28 cellular contexts compared by ENCODE assay signal in the genomic region with DNA sequence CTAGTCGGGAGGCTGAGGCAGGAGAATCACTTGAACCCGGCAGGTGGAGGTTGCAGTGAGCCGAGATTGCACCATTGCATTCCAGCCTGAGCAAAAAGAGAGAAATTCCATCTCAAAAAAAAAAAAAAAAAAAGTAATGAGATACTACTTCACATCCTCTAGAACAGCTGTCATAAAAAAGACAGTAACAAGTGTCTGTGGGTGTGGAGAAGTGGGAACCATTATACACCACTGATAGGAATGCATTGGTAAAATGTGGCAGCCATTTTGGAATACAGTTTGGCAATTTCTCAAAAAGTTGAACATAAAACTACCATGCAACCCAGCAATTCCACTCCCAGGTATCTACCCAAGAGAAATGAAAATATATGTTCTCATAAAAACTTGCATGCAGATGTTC.
A peak's percentile ranks its signal among the peaks of the same experiment; 100 is the strongest.
DNase-seq lines count a peak whose midpoint lies in the region; ATAC-seq, FAIRE-seq and TF ChIP-seq lines count a peak whose summit lies in the region.
"Had no signal": no experiment of that assay in that cellular context is flagged by ENCODE, and none has a peak within 500 bp of the region (broad histone marks: within the 10 kb centered on the region; RNA-seq: fewer than 3 reads in every experiment).

No MANE protein-coding gene starts in this region.

- H3K9me3 ChIP-seq in Loucy (ENCODE audit: insufficient read depth, low read depth, low read length) (no peaks in the 10 kb centered on the region), H1 (ENCODE audit: insufficient read depth in 2 of 2, low read depth in 1 of 2, low read length in 1 of 2) (no peaks in the 10 kb centered on the region), trophoblast cell (ENCODE audit: insufficient read depth, low read depth, low read length) (no peaks in the 10 kb centered on the region)
- H3K9me3 ChIP-seq: BE2C, BLaER1 had no signal

- no peak overlapping the region for H4K12ac ChIP-seq in trophoblast cell (ENCODE audit: low read depth, low read length)

- FAIRE-seq in H1 (lab: Jason Lieb, UNC), result peak; percentile 36
- FAIRE-seq: A204.1, GM12878, GM12892, GM18507 had no signal

- H3K27me3 ChIP-seq in Loucy (ENCODE audit: insufficient read depth, low read length, poor library complexity, severe bottlenecking), result no peaks in the 10 kb centered on the region
- peaks cover 0 to 4% (median under 1%) of the 10 kb centered on the region in 4 experiments; a peak in 3 of 7 replicates for H3K27me3 ChIP-seq in H1 (replicated peaks in 1 of 4; ENCODE audit: control insufficient read depth in 3 of 4, extremely low read depth in 1 of 4, insufficient read depth in 3 of 4, low read length in 3 of 4)
- H3K27me3 ChIP-seq in trophoblast cell (ENCODE audit: insufficient read depth, low read length), result no peaks in the 10 kb centered on the region
- H3K27me3 ChIP-seq: BE2C, BLaER1 had no signal

- H3K4me1 Mint-ChIP-seq in T-helper 2 cell treated with Interferon-gamma antibody and Interleukin-4, amounts not matched to agents 5 μg/mL and 100 μg/mL, for 36 hours (ENCODE audit: low read depth), result no peaks in the 10 kb centered on the region
- H3K4me1 Mint-ChIP-seq in activated CD4-positive, alpha-beta memory T cell treated with anti-CD3 and anti-CD28 coated beads, Interleukin-2, amount 10 ng/mL, durations not matched to agents 7 days and 5 days, result no peaks in the 10 kb centered on the region
- H3K4me1 Mint-ChIP-seq: CD14-positive monocyte; CD4-positive, alpha-beta memory T cell; CD4-positive, CD25-positive, alpha-beta regulatory T cell; CD8-positive, alpha-beta memory T cell had no signal

- H4K8ac ChIP-seq in H1 (ENCODE audit: extremely low read depth, insufficient read depth, low read length) (no peak overlapping the region), trophoblast cell (ENCODE audit: low read depth, low read length) (no peak overlapping the region)

- no peaks in the 10 kb centered on the region for H3K36me3 Mint-ChIP-seq in T-helper 2 cell treated with Interferon-gamma antibody and Interleukin-4, amounts not matched to agents 5 μg/mL and 100 μg/mL, for 36 hours (ENCODE audit: low read depth)
- H3K36me3 Mint-ChIP-seq in activated CD4-positive, alpha-beta memory T cell treated with anti-CD3 and anti-CD28 coated beads, Interleukin-2, amount 10 ng/mL, durations not matched to agents 7 days and 5 days (ENCODE audit: low read depth), result no peaks in the 10 kb centered on the region
- H3K36me3 Mint-ChIP-seq: CD14-positive monocyte; CD4-positive, alpha-beta memory T cell; CD4-positive, CD25-positive, alpha-beta regulatory T cell had no signal

- H3K27ac ChIP-seq in H1 (ENCODE audit: low read depth, low read length) (no peak overlapping the region), trophoblast cell (ENCODE audit: low read depth, low read length) (no peak overlapping the region)
- H3K27ac ChIP-seq: BLaER1 had no signal

- H3K79me2 ChIP-seq in Loucy (ENCODE audit: insufficient read depth, low read length), result no peaks in the 10 kb centered on the region
- H3K79me2 ChIP-seq in H1 (ENCODE audit: control insufficient read depth in 1 of 2, insufficient read depth in 2 of 2, low read length in 2 of 2), result no peaks in the 10 kb centered on the region
- no peaks in the 10 kb centered on the region for H3K79me2 ChIP-seq in trophoblast cell (ENCODE audit: control insufficient read depth, insufficient read depth, low read length, poor library complexity)

- CTCF ChIA-PET in H1 (lab: Charles Lee; ENCODE audit: partially characterized antibody), result no interaction called here
- CTCF ChIA-PET in activated CD4-positive, alpha-beta memory T cell treated with anti-CD3 and anti-CD28 coated beads, Interleukin-2, amount 10 ng/mL, durations not matched to agents 7 days and 5 days (lab: Charles Lee), result interaction anchor here (1.0 kb wide), 1 partner anchor 192 kb away, joined by 3 read pairs; a partner anchor contains a TSS

- no peak for TF ChIP-seq EP300 in H1 (IDR thresholded peaks at IDR 0.05; ENCODE audit: borderline replicate concordance in 1 of 2, low read depth in 2 of 2, low read length in 2 of 2)

- no peaks in the 10 kb centered on the region for H3K9me3 Mint-ChIP-seq in T-helper 2 cell treated with Interferon-gamma antibody and Interleukin-4, amounts not matched to agents 5 μg/mL and 100 μg/mL, for 36 hours
- H3K9me3 Mint-ChIP-seq in activated CD4-positive, alpha-beta memory T cell treated with anti-CD3 and anti-CD28 coated beads, Interleukin-2, amount 10 ng/mL, durations not matched to agents 7 days and 5 days, result no peaks in the 10 kb centered on the region

- H3K27ac Mint-ChIP-seq in T-helper 2 cell treated with Interferon-gamma antibody and Interleukin-4, amounts not matched to agents 5 μg/mL and 100 μg/mL, for 36 hours, result no peak overlapping the region
- H3K27ac Mint-ChIP-seq in activated CD4-positive, alpha-beta memory T cell treated with anti-CD3 and anti-CD28 coated beads, Interleukin-2, amount 10 ng/mL, durations not matched to agents 7 days and 5 days, result no peak overlapping the region
- H3K27ac Mint-ChIP-seq: CD14-positive monocyte; CD4-positive, alpha-beta memory T cell; CD4-positive, CD25-positive, alpha-beta regulatory T cell; CD8-positive, alpha-beta memory T cell had no signal

- no peak overlapping the region for H2BK12ac ChIP-seq in H1 (ENCODE audit: low read depth, low read length)
- H2BK12ac ChIP-seq in trophoblast cell (ENCODE audit: low read length), result no peak overlapping the region

- no peak overlapping the region for H3K4ac ChIP-seq in H1 (replicated peaks; ENCODE audit: insufficient read length, low read depth, low read length)
- no peak overlapping the region for H3K4ac ChIP-seq in trophoblast cell (ENCODE audit: low read depth, low read length)

- no peak for ATAC-seq in activated CD4-positive, CD25-positive, alpha-beta regulatory T cell treated with anti-CD3 and anti-CD28 coated beads, Interleukin-2, amount 50 U/mL, for 24 hours
- ATAC-seq in left colon, result no peak
- ATAC-seq: GM12878 had no signal

- no peak overlapping the region for H2BK15ac ChIP-seq in H1 (ENCODE audit: low read length)

- no peak for TF ChIP-seq POLR2A in H1 (IDR thresholded peaks at IDR 0.05; ENCODE audit: control extremely low read depth in 1 of 2, low read depth in 2 of 2, low read length in 2 of 2)

- no peak overlapping the region for H4K91ac ChIP-seq in H1 (replicated peaks; ENCODE audit: insufficient read length, low read length)
- no peak overlapping the region for H4K91ac ChIP-seq in trophoblast cell (ENCODE audit: low read depth, low read length)

- H3K4me2 ChIP-seq in Loucy (ENCODE audit: low read depth, low read length, poor library complexity, severe bottlenecking), result peak overlapping the region; percentile 23
- no peak overlapping the region for H3K4me2 ChIP-seq in H1 (ENCODE audit: insufficient read depth in 1 of 2, low read depth in 2 of 2, low read length in 2 of 2)
- no peak overlapping the region for H3K4me2 ChIP-seq in trophoblast cell (ENCODE audit: low read length)
- H3K4me2 ChIP-seq: BLaER1 had no signal

- H3K27me3 Mint-ChIP-seq in T-helper 2 cell treated with Interferon-gamma antibody and Interleukin-4, amounts not matched to agents 5 μg/mL and 100 μg/mL, for 36 hours (ENCODE audit: low read depth), result no peaks in the 10 kb centered on the region
- H3K27me3 Mint-ChIP-seq in activated CD4-positive, alpha-beta memory T cell treated with anti-CD3 and anti-CD28 coated beads, Interleukin-2, amount 10 ng/mL, durations not matched to agents 7 days and 5 days, result peaks cover 6% of the 10 kb centered on the region
- H3K27me3 Mint-ChIP-seq: CD4-positive, CD25-positive, alpha-beta regulatory T cell had no signal

- H3K36me3 ChIP-seq in Loucy (ENCODE audit: insufficient read depth, low read length) (no peaks in the 10 kb centered on the region), H1 (ENCODE audit: control insufficient read depth in 2 of 4, insufficient read depth in 4 of 4, low read length in 3 of 4) (peaks cover 0 to 8% (median 0%) of the 10 kb centered on the region in 4 experiments; a peak in 3 of 8 replicates), trophoblast cell (ENCODE audit: control insufficient read depth in 1 of 2, insufficient read depth in 2 of 2, low read length in 2 of 2) (peaks cover 10 to 14% of the 10 kb centered on the region in 2 experiments)
- H3K36me3 ChIP-seq: BE2C, BLaER1 had no signal

- H2BK120ac ChIP-seq in H1 (replicated peaks; ENCODE audit: low read depth, low read length) (no peak overlapping the region), trophoblast cell (ENCODE audit: insufficient read depth, low read length, poor library complexity) (no peak overlapping the region)

- POLR2A ChIA-PET in H1 (lab: Charles Lee; ENCODE audit: partially characterized antibody), result interaction anchor here (0.6 kb wide), 1 partner anchor 143 kb away, joined by 3 read pairs; no protein-coding TSS in a partner anchor
- POLR2A ChIA-PET in activated CD4-positive, alpha-beta memory T cell treated with anti-CD3 and anti-CD28 coated beads, Interleukin-2, amount 10 ng/mL, durations not matched to agents 7 days and 5 days (lab: Charles Lee), result no interaction called here

- no peaks in the 10 kb centered on the region for H3K23me2 ChIP-seq in H1 (ENCODE audit: low read depth, low read length)

- H3K14ac ChIP-seq in H1 (ENCODE audit: insufficient read length) (no peak overlapping the region), trophoblast cell (ENCODE audit: low read length) (no peak overlapping the region)

- no peak overlapping the region for H4K5ac ChIP-seq in H1 (ENCODE audit: insufficient read length, low read depth, low read length)

- H2AFZ ChIP-seq in Loucy (ENCODE audit: low read length) (no peak overlapping the region), H1 (ENCODE audit: low read length) (no peak overlapping the region), trophoblast cell (ENCODE audit: insufficient read depth, low read length, poor library complexity) (no peak overlapping the region)

- no peak for TF ChIP-seq RAD21 in H1 (IDR thresholded peaks at IDR 0.05 in 1 of 2, conservative IDR thresholded peaks at IDR 0.05 in 1 of 2; ENCODE audit: low read depth in 2 of 2, low read length in 2 of 2)

- H3K79me1 ChIP-seq in H1 (ENCODE audit: low read depth, low read length), result no peaks in the 10 kb centered on the region
- peaks cover 4% of the 10 kb centered on the region for H3K79me1 ChIP-seq in trophoblast cell (ENCODE audit: low read length)

- H3K9ac ChIP-seq in Loucy (ENCODE audit: low read depth, low read length, poor library complexity, severe bottlenecking) (no peak overlapping the region), H1 (replicated peaks in 1 of 4; ENCODE audit: extremely low read depth in 1 of 4, low read depth in 3 of 4, low read length in 3 of 4) (no peak overlapping the region), trophoblast cell (ENCODE audit: low read length) (no peak overlapping the region)
- H3K9ac ChIP-seq: BLaER1 had no signal

- WGBS in H1 (ENCODE audit: extremely low coverage in 1 of 2, insufficient coverage in 1 of 2, insufficient read length in 1 of 2, insufficient replicate concordance in 2 of 2, low coverage in 1 of 2, low lambda C conversion rate in 2 of 2, missing lambda C conversion rate in 1 of 2), 2 experiments, result 83% methylated on average over 3 of the region's 3 CpGs; no CpG with 5 or more reads in 1 of the 2 experiments
- no CpG with 5 or more reads among the region's 3 CpGs for WGBS in trophoblast cell (ENCODE audit: extremely low coverage, insufficient coverage, insufficient read length)

- H3K18ac ChIP-seq in H1 (ENCODE audit: extremely low read depth, low read length) (no peak overlapping the region), trophoblast cell (ENCODE audit: low read length) (no peak overlapping the region)

- H2BK5ac ChIP-seq in H1 (ENCODE audit: low read depth, low read length) (no peak overlapping the region), trophoblast cell (ENCODE audit: low read depth, low read length, poor library complexity) (no peak overlapping the region)

- DNase-seq in H1 (ENCODE audit: low read depth in 1 of 2, low spot score in 2 of 2), result no peak
- DNase-seq in trophoblast cell, result peak; percentile 1 to 57
- DNase-seq in T-helper 2 cell treated with Interferon-gamma antibody and Interleukin-4, amounts not matched to agents 5 μg/mL and 100 μg/mL, for 36 hours (ENCODE audit: low spot score), result no peak
- DNase-seq in activated CD4-positive, alpha-beta memory T cell treated with anti-CD3 and anti-CD28 coated beads, Interleukin-2, amount 10 ng/mL, durations not matched to agents 7 days and 5 days, result no peak
- DNase-seq in left colon, result no peak
- DNase-seq: 8988T; ACHN; BE2C; C1 segment of cervical spinal cord; CD4-positive, alpha-beta memory T cell; CD4-positive, CD25-positive, alpha-beta regulatory T cell; CD8-positive, alpha-beta memory T cell; COR-L47; DMS 273 treated with DMSO at 0.1 percent for 48 hours; DMS153; DMS53; DMS79; DND-41; EL; GDM1 had no signal

- H3K23ac ChIP-seq in H1 (ENCODE audit: insufficient read length) (no peak overlapping the region), trophoblast cell (ENCODE audit: low read length) (no peak overlapping the region)

- H3K4me3 ChIP-seq in Loucy (ENCODE audit: low read length, poor library complexity, severe bottlenecking) (peak overlapping the region; percentile 23), H1 (ENCODE audit: extremely low read depth in 1 of 4, insufficient read depth in 2 of 4, low read depth in 3 of 4, low read length in 4 of 4) (no peak overlapping the region), trophoblast cell (ENCODE audit: low read depth, low read length) (no peak overlapping the region)
- H3K4me3 ChIP-seq: BLaER1, GM12878 had no signal

- H3F3A ChIP-seq in Loucy (ENCODE audit: low read depth), result no peaks in the 10 kb centered on the region

- TF ChIP-seq CTCF in Loucy (conservative IDR thresholded peaks at IDR 0.05; ENCODE audit: low read length), result no peak
- TF ChIP-seq CTCF in H1 (IDR thresholded peaks at IDR 0.05; ENCODE audit: control extremely low read depth in 1 of 3, insufficient read depth in 1 of 3, low read depth in 1 of 3, low read length in 3 of 3), result no peak

- no peak overlapping the region for H2AK5ac ChIP-seq in H1 (ENCODE audit: low read depth, low read length)
- no peak overlapping the region for H2AK5ac ChIP-seq in trophoblast cell (ENCODE audit: low read length)

- H3K4me1 ChIP-seq in Loucy (ENCODE audit: insufficient read depth, low read length, poor library complexity, severe bottlenecking), result peaks cover 11% of the 10 kb centered on the region
- H3K4me1 ChIP-seq in H1 (replicated peaks in 1 of 4; ENCODE audit: control insufficient read depth in 3 of 4, insufficient read depth in 4 of 4, low read length in 3 of 4), result no peaks in the 10 kb centered on the region
- H3K4me1 ChIP-seq in trophoblast cell (ENCODE audit: control insufficient read depth in 1 of 2, insufficient read depth in 2 of 2, low read length in 2 of 2), result peaks cover 3 to 4% of the 10 kb centered on the region in 2 experiments
- H3K4me1 ChIP-seq: BE2C, BLaER1 had no signal

- no peaks in the 10 kb centered on the region for H3K9me2 ChIP-seq in Loucy (replicated peaks; ENCODE audit: low read depth, low read length)

- no peak overlapping the region for H3K4me3 Mint-ChIP-seq in T-helper 2 cell treated with Interferon-gamma antibody and Interleukin-4, amounts not matched to agents 5 μg/mL and 100 μg/mL, for 36 hours
- H3K4me3 Mint-ChIP-seq in activated CD4-positive, alpha-beta memory T cell treated with anti-CD3 and anti-CD28 coated beads, Interleukin-2, amount 10 ng/mL, durations not matched to agents 7 days and 5 days, result no peak overlapping the region
- H3K4me3 Mint-ChIP-seq: CD14-positive monocyte; CD4-positive, alpha-beta memory T cell; CD4-positive, CD25-positive, alpha-beta regulatory T cell; CD8-positive, alpha-beta memory T cell had no signal

- no peak overlapping the region for H2BK20ac ChIP-seq in H1 (ENCODE audit: low read length)

- H3K56ac ChIP-seq in H1 (replicated peaks; ENCODE audit: insufficient read length, low read depth, low read length), result no peak overlapping the region

- H4K20me1 ChIP-seq in Loucy (ENCODE audit: insufficient read depth, low read length, poor library complexity, severe bottlenecking), result no peaks in the 10 kb centered on the region
- no peaks in the 10 kb centered on the region for H4K20me1 ChIP-seq in H1 (replicated peaks in 1 of 2; ENCODE audit: control insufficient read depth in 1 of 2, insufficient read depth in 2 of 2, low read length in 2 of 2)
- H4K20me1 ChIP-seq: BLaER1 had no signal

- intact Hi-C loops in left colon (cut with DNase I, micrococcal nuclease), result no loop called here

Comparison
In these comparisons a context has a peak if more than half of its experiments do, and no peak if none do; other contexts are left out.
1. DNase-seq: peak in trophoblast cell (2 of 2); none in H1 (0 of 2), T-helper 2 cell treated with Interferon-gamma antibody and Interleukin-4, amounts not matched to agents 5 μg/mL and 100 μg/mL, for 36 hours (single experiment), activated CD4-positive, alpha-beta memory T cell treated with anti-CD3 and anti-CD28 coated beads, Interleukin-2, amount 10 ng/mL, durations not matched to agents 7 days and 5 days (single experiment) and left colon (0 of 2).